In genomic region chr17:30950189-30950588, GRCh38 we compare ENCODE assay signal across 16 cellular contexts. TPM values are rescaled to one million over a fixed set of nuclear protein-coding genes. Genes with fewer than 3 reads are reported as not detected.
DNase-seq lines count a peak whose midpoint lies in the region; ATAC-seq and TF ChIP-seq lines count a peak whose summit lies in the region.
"Had no signal": no experiment of that assay in that cellular context is flagged by ENCODE, and none has a peak within 500 bp of the region (broad histone marks: within the 10 kb centered on the region; RNA-seq: fewer than 3 reads in every experiment).

No MANE protein-coding gene starts in this region.

- H3K27ac ChIP-seq in ACC112 (ENCODE audit: low read depth, low read length) (no peak overlapping the region), KMS-11 (peak overlapping the region; percentile 46), osteoblast (ENCODE audit: low read depth, low read length) (no peak overlapping the region)
- H3K27ac ChIP-seq: uterus had no signal

- H3K79me2 ChIP-seq in ACC112 (ENCODE audit: control insufficient read depth, insufficient read depth, low read length, unreplicated experiment): no peaks in the 10 kb centered on the region
- H3K79me2 ChIP-seq in KMS-11 (ENCODE audit: insufficient read depth, low read depth): no peaks in the 10 kb centered on the region
- H3K79me2 ChIP-seq in osteoblast (ENCODE audit: insufficient read depth, low read length): no peaks in the 10 kb centered on the region

- H4K20me1 ChIP-seq in KMS-11 (ENCODE audit: insufficient read depth) (no peaks in the 10 kb centered on the region), osteoblast (ENCODE audit: insufficient read depth, low read length) (no peaks in the 10 kb centered on the region)

- TF ChIP-seq POLR2A in erythroblast (IDR thresholded peaks at IDR 0.05; ENCODE audit: low read length): no peak

- DNase-seq in left lobe of liver (ENCODE audit: low spot score) (no peak), osteoblast (ENCODE audit: insufficient read length, low spot score, missing footprints) (no peak), C1 segment of cervical spinal cord (lab: John Stamatoyannopoulos, UW) (no peak), ureter (ENCODE audit: low spot score) (no peak), erythroblast (lab: John Stamatoyannopoulos, UW) (no peak), NCI-H1092 treated with DMSO at 0.1 percent for 48 hours (lab: John Stamatoyannopoulos, UW) (no peak)
- DNase-seq: activated CD4-positive, alpha-beta memory T cell treated with anti-CD3 and anti-CD28 coated beads, Interleukin-2, amount 10 ng/mL, durations not matched to agents 7 days and 5 days; activated effector memory CD4-positive, alpha-beta T cell treated with Interleukin-2 at 50 U/mL for 16 hours; cortex of kidney; glutamatergic neuron; NCI-H2171 treated with DMSO at 0.1 percent for 48 hours; NCI-H526 had no signal

- H3K36me3 ChIP-seq in ACC112 (ENCODE audit: insufficient read depth, low read length) (no peaks in the 10 kb centered on the region), KMS-11 (ENCODE audit: insufficient read depth) (no peaks in the 10 kb centered on the region), osteoblast (ENCODE audit: insufficient read depth, low read length) (no peaks in the 10 kb centered on the region)
- H3K36me3 ChIP-seq: uterus had no signal

- H3K4me1 ChIP-seq in ACC112 (ENCODE audit: control insufficient read depth, insufficient read depth, low read length, unreplicated experiment) (peaks cover 8% of the 10 kb centered on the region), KMS-11 (ENCODE audit: low read depth, poor library complexity, severe bottlenecking) (peaks cover 26% of the 10 kb centered on the region), osteoblast (ENCODE audit: insufficient read depth, low read length) (peaks cover 4% of the 10 kb centered on the region)
- H3K4me1 ChIP-seq: uterus had no signal

- H2AFZ ChIP-seq in ACC112 (ENCODE audit: low read length, unreplicated experiment) (peak overlapping the region; percentile 74), KMS-11 (ENCODE audit: low read depth) (peak overlapping the region; percentile 38; the same call in 1 of the 2 replicates), osteoblast (ENCODE audit: low read length) (peak overlapping the region; percentile 40)

- H3K4me3 ChIP-seq in ACC112 (ENCODE audit: low read depth, low read length) (no peak overlapping the region), KMS-11 (IDR thresholded peaks at IDR 0.05; ENCODE audit: insufficient read depth, low read depth, low read length) (no peak overlapping the region), osteoblast (ENCODE audit: insufficient read depth, low read length) (no peak overlapping the region)
- H3K4me3 ChIP-seq: K562, uterus had no signal

- no peaks in the 10 kb centered on the region for H3K9me3 ChIP-seq in osteoblast (ENCODE audit: low read depth, low read length)
- H3K9me3 ChIP-seq: uterus had no signal

- peak; percentile 2 for ATAC-seq in left lobe of liver
- ATAC-seq: K562 had no signal

- 0 out of 2 replicates have a peak overlapping the region, but pooled peaks have one; percentile 10 for H3K9ac ChIP-seq in KMS-11

- no peaks in the 10 kb centered on the region for H3K27me3 ChIP-seq in ACC112 (ENCODE audit: insufficient read depth, low read length)
- no peaks in the 10 kb centered on the region for H3K27me3 ChIP-seq in KMS-11 (ENCODE audit: insufficient read depth, low read depth)
- H3K27me3 ChIP-seq in osteoblast (ENCODE audit: insufficient read depth, low read length): no peaks in the 10 kb centered on the region
- H3K27me3 ChIP-seq: uterus had no signal

- H3K4me2 ChIP-seq in KMS-11: peak overlapping the region; percentile 41; the same call in 1 of the 2 replicates
- no peak overlapping the region for H3K4me2 ChIP-seq in osteoblast (ENCODE audit: insufficient read depth, low read length)

- TF ChIP-seq CTCF in KMS-11 (conservative IDR thresholded peaks at IDR 0.05; ENCODE audit: low read depth, low read length): no peak
- TF ChIP-seq CTCF in osteoblast (IDR thresholded peaks at IDR 0.05; ENCODE audit: extremely low read depth, low read depth, low read length): no peak

RNA-seq across cellular contexts. Expression of gene RNF135, which starts 20.6 kb away (rescaled TPM):
- total RNA-seq in left lobe of liver (4.7 TPM), osteoblast (10.6 and 11.2 TPM in 2 replicates), ureter (22.3 TPM)
- total RNA-seq: K562 had no signal

RNA-seq across cellular contexts. Expression of gene ADAP2, which starts 28.4 kb away (rescaled TPM):
- 7.7 TPM for total RNA-seq in left lobe of liver
- total RNA-seq in osteoblast: 0.29 and 0.72 TPM in 2 replicates
- 8.5 TPM for total RNA-seq in ureter

RNA-seq across cellular contexts. Expression of gene TEFM, which starts 44.2 kb away (rescaled TPM):
- total RNA-seq in left lobe of liver: 8.6 TPM
- total RNA-seq in osteoblast: 10.9 and 13.6 TPM in 2 replicates
- total RNA-seq in ureter: 18.2 TPM
